10 cellular contexts compared by ENCODE assay signal in the genomic region with DNA sequence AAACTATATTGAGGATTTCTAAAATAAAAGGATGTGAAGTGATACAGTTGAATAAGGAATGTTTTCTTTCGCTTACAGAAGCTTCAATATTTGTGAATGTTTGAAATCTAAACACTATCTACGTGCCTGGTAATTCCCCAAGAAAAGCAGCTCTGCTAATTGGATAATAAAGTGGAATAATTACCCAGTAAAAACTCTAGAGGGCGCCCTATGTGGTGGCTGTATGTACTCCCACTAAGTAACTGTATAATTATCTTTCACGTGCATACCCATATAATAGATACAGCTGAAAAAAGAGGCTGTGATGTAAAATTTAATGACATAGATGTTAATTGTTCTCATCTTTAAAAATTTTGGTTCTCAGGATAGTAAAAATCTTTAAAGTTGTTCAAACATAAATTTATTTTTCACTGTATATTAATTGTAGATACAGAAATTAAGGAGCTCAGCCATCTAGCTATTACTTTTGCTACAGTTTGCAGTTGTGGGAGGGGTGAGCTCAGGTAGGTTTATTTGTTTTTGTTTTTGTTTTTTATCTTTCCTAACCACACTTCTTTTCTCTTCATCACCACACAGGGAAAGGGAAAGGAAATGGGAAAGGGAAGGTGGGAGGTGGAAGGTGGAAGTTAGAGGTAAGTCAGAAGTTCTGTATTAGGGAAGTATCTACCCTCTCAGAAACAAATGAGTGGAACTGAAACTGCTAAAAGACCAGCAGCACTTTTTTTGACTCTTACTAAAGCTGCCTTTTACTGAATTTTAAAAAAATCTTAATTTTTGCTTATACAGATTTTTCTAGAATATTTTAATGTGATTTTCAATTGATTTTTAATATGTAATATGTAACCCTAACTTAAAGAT.
DNase-seq lines count a peak whose midpoint lies in the region; ATAC-seq and TF ChIP-seq lines count a peak whose summit lies in the region.
"Had no signal": no experiment of that assay in that cellular context is flagged by ENCODE, and none has a peak within 500 bp of the region (broad histone marks: within the 10 kb centered on the region; RNA-seq: fewer than 3 reads in every experiment).

No MANE protein-coding gene starts in this region.

- no peak for TF ChIP-seq POLR2A in right lobe of liver (IDR thresholded peaks at IDR 0.05)

- H3K9me3 Mint-ChIP-seq in effector memory CD8-positive, alpha-beta T cell: no peaks in the 10 kb centered on the region

- H3K27me3 ChIP-seq in right lobe of liver: no peaks in the 10 kb centered on the region
- H3K27me3 ChIP-seq: SJCRH30 had no signal

- H3K4me1 Mint-ChIP-seq in effector memory CD8-positive, alpha-beta T cell (ENCODE audit: low read depth in 2 of 2): peaks cover 0 to 1% of the 10 kb centered on the region in 2 donors
- H3K4me1 Mint-ChIP-seq: naive thymus-derived CD8-positive, alpha-beta T cell had no signal

- DNase-seq in DMS114 treated with DMSO at 0.1 percent for 48 hours (lab: John Stamatoyannopoulos, UW; ENCODE audit: unreplicated experiment) (peak; percentile 0), right lobe of liver (no peak), UCSD-AML1 (lab: John Stamatoyannopoulos, UW; ENCODE audit: unreplicated experiment) (no peak), dedifferentiated amniotic fluid mesenchymal stem cell (ENCODE audit: extremely low spot score) (no peak)
- no peak for DNase-seq in effector memory CD8-positive, alpha-beta T cell

- peak; percentile 58 for TF ChIP-seq CTCF in LNCAP (IDR thresholded peaks at IDR 0.05)
- TF ChIP-seq CTCF in WI38 (IDR thresholded peaks at IDR 0.05; ENCODE audit: low read depth, low read length): peak; percentile 36; the same call in 1 of the 2 replicates
- peak; percentile 69 to 76 (median 73) for TF ChIP-seq CTCF in right lobe of liver (IDR thresholded peaks at IDR 0.05)

- no peaks in the 10 kb centered on the region for H3K4me1 ChIP-seq in right lobe of liver

- no peaks in the 10 kb centered on the region for H3K36me3 ChIP-seq in right lobe of liver
- H3K36me3 ChIP-seq: SJCRH30 had no signal

- no peak overlapping the region for H3K27ac Mint-ChIP-seq in effector memory CD8-positive, alpha-beta T cell
- H3K27ac Mint-ChIP-seq: naive thymus-derived CD8-positive, alpha-beta T cell had no signal

- H3K36me3 Mint-ChIP-seq in effector memory CD8-positive, alpha-beta T cell (ENCODE audit: insufficient read depth): no peaks in the 10 kb centered on the region
- H3K36me3 Mint-ChIP-seq: naive thymus-derived CD8-positive, alpha-beta T cell had no signal

- no peaks in the 10 kb centered on the region for H3K27me3 Mint-ChIP-seq in effector memory CD8-positive, alpha-beta T cell
- H3K27me3 Mint-ChIP-seq: naive thymus-derived CD8-positive, alpha-beta T cell had no signal

- no peak overlapping the region for H3K4me3 ChIP-seq in WI38 (ENCODE audit: low read depth, low read length)
- H3K4me3 ChIP-seq in right lobe of liver: no peak overlapping the region
- H3K4me3 ChIP-seq: SJCRH30 had no signal

- WGBS in right lobe of liver (ENCODE audit: insufficient coverage, low coverage, low lambda C conversion rate, missing lambda C conversion rate): 5% methylated on average over 4 of the region's 4 CpGs

- H3K27ac ChIP-seq in right lobe of liver: no peak overlapping the region
- H3K27ac ChIP-seq: SJCRH30 had no signal

- H3K4me3 Mint-ChIP-seq in effector memory CD8-positive, alpha-beta T cell: no peak overlapping the region
- H3K4me3 Mint-ChIP-seq: naive thymus-derived CD8-positive, alpha-beta T cell had no signal

- ATAC-seq in GM21528 (IDR thresholded peaks at IDR 0.05; ENCODE audit: low FRiP score, unreplicated experiment) (peak; percentile 70), right lobe of liver (peak; percentile 72 to 85 (median 80))
- no peak for ATAC-seq in effector memory CD8-positive, alpha-beta T cell (replicated peaks)
- ATAC-seq: naive thymus-derived CD8-positive, alpha-beta T cell had no signal

- no peaks in the 10 kb centered on the region for H3K9me3 ChIP-seq in right lobe of liver
- H3K9me3 ChIP-seq: SJCRH30 had no signal

- intact Hi-C loops in right lobe of liver (cut with DNase I): no loop called here
